ENCODE assay signal across 14 cellular contexts in genomic region chr1:149986486-149987296, GRCh38. TPM values are rescaled to one million over a fixed set of nuclear protein-coding genes. Genes with fewer than 3 reads are reported as not detected.
A peak's percentile ranks its signal among the peaks of the same experiment; 100 is the strongest.
DNase-seq lines count a peak whose midpoint lies in the region; ATAC-seq and TF ChIP-seq lines count a peak whose summit lies in the region.
"Had no signal": no experiment of that assay in that cellular context is flagged by ENCODE, and none has a peak within 500 bp of the region (broad histone marks: within the 10 kb centered on the region; RNA-seq: fewer than 3 reads in every experiment).

No MANE protein-coding gene starts in this region.

- H3K27ac ChIP-seq in PC-3 (ENCODE audit: low read length), result no peak overlapping the region
- peak overlapping the region; percentile 75 for H3K27ac ChIP-seq in osteoblast (ENCODE audit: low read depth, low read length)
- H3K27ac ChIP-seq: HL-60 had no signal

- peaks cover 70% of the 10 kb centered on the region for H3K79me2 ChIP-seq in PC-3 (ENCODE audit: low read length)
- peaks cover 85% of the 10 kb centered on the region for H3K79me2 ChIP-seq in osteoblast (ENCODE audit: insufficient read depth, low read length)

- H3K27me3 ChIP-seq in PC-3 (ENCODE audit: low read length) (no peaks in the 10 kb centered on the region), osteoblast (ENCODE audit: insufficient read depth, low read length) (no peaks in the 10 kb centered on the region)

- no peaks in the 10 kb centered on the region for H4K20me1 ChIP-seq in PC-3 (ENCODE audit: low read length)
- H4K20me1 ChIP-seq in osteoblast (ENCODE audit: insufficient read depth, low read length), result peaks cover 33% of the 10 kb centered on the region

- H3F3A ChIP-seq in PC-3 (ENCODE audit: low read length, unreplicated experiment), result peaks cover 4% of the 10 kb centered on the region

- H3K4me2 ChIP-seq in PC-3 (ENCODE audit: low read length), result no peak overlapping the region
- peak overlapping the region; percentile 82 for H3K4me2 ChIP-seq in osteoblast (ENCODE audit: insufficient read depth, low read length)

- no peak overlapping the region for H3K9ac ChIP-seq in PC-3 (ENCODE audit: low read length)

- TF ChIP-seq CTCF in PC-3 (conservative IDR thresholded peaks at IDR 0.05; ENCODE audit: low read depth, low read length), result no peak
- TF ChIP-seq CTCF in osteoblast (IDR thresholded peaks at IDR 0.05; ENCODE audit: extremely low read depth, low read depth, low read length), result no peak

- BruUV-seq in PC-3 (replicated peaks; lab: Mats Ljungman, UMichigan), result no TSS peak

- no peaks in the 10 kb centered on the region for H3K9me2 ChIP-seq in PC-3 (replicated peaks; ENCODE audit: low read length)

- DNase-seq in AG08396 (ENCODE audit: low spot score) (peak; percentile 71), PC-3 (peak; percentile 31), fibroblast of gingiva (ENCODE audit: low read depth) (peak; percentile 58), osteoblast (ENCODE audit: insufficient read length, low spot score, missing footprints) (peak; percentile 81), NCI-H2081 (lab: John Stamatoyannopoulos, UW) (no peak)
- DNase-seq in stimulated activated CD4-positive, alpha-beta T cell treated with anti-CD3 and anti-CD28 coated beads, Interleukin-4, amount 100 ng/mL, for 4 hours, result no peak
- DNase-seq: activated CD4-positive, alpha-beta T cell treated with anti-CD3 and anti-CD28 coated beads, Interleukin-2, amount 10 ng/mL, durations not matched to agents 7 days and 5 days; activated naive CD4-positive, alpha-beta T cell treated with anti-CD3 and anti-CD28 coated beads, Interleukin-2, amount 10 ng/mL, durations not matched to agents 7 days and 5 days; CD8-positive, alpha-beta memory T cell; NCI-H1930; RPMI8226 had no signal

- H2AFZ ChIP-seq in PC-3 (ENCODE audit: low read length), result no peak overlapping the region
- peak overlapping the region; percentile 35 for H2AFZ ChIP-seq in osteoblast (ENCODE audit: low read length)

- ATAC-seq in PC-3 (peak; percentile 33; the same call in 1 of the 2 replicates), GM21381 (IDR thresholded peaks at IDR 0.05; ENCODE audit: unreplicated experiment) (no peak), HG03159 (IDR thresholded peaks at IDR 0.05; ENCODE audit: unreplicated experiment) (no peak)

- peaks cover 11% of the 10 kb centered on the region for H3K4me1 ChIP-seq in PC-3 (ENCODE audit: insufficient read depth, low read length)
- H3K4me1 ChIP-seq in osteoblast (ENCODE audit: insufficient read depth, low read length), result peaks cover 31% of the 10 kb centered on the region

- H3K4me3 ChIP-seq in PC-3 (ENCODE audit: low read length), result no peak overlapping the region
- H3K4me3 ChIP-seq in osteoblast (ENCODE audit: insufficient read depth, low read length), result peak overlapping the region; percentile 44

- CTCF ChIA-PET in PC-3 (lab: Charles Lee), result interaction anchor here (0.6 kb wide), 1 partner anchor 45 kb away, joined by 3 read pairs; no protein-coding TSS in a partner anchor

- H3K9me3 ChIP-seq in PC-3 (ENCODE audit: low read length), result no peaks in the 10 kb centered on the region
- no peaks in the 10 kb centered on the region for H3K9me3 ChIP-seq in osteoblast (ENCODE audit: low read depth, low read length)

- POLR2A ChIA-PET in PC-3 (lab: Charles Lee; ENCODE audit: unreplicated experiment), result no interaction called here

- intact Hi-C loops in PC-3 (cut with micrococcal nuclease), result no loop called here

- H3K36me3 ChIP-seq in PC-3 (ENCODE audit: low read depth, low read length) (no peaks in the 10 kb centered on the region), osteoblast (ENCODE audit: insufficient read depth, low read length) (no peaks in the 10 kb centered on the region)

RNA-seq across cellular contexts. Expression of gene OTUD7B, which starts 23.8 kb away (rescaled TPM):
- total RNA-seq in PC-3 (2014; rRNA removed) (11.5 and 14.6 TPM in 2 replicates), osteoblast (18.3 and 18.5 TPM in 2 replicates)

RNA-seq across cellular contexts. Expression of gene MTMR11, which starts 50.0 kb away (rescaled TPM):
- total RNA-seq in PC-3 (2014; rRNA removed), result 5.1 and 7.0 TPM in 2 replicates
- 7.2 and 13.3 TPM in 2 replicates for total RNA-seq in osteoblast

RNA-seq across cellular contexts. Expression of gene SF3B4, which starts 59.1 kb away (rescaled TPM):
- total RNA-seq in PC-3 (2014; rRNA removed) (23.5 and 28.1 TPM in 2 replicates), osteoblast (12.4 and 13.4 TPM in 2 replicates)

Comparison
In these comparisons a context has a peak if more than half of its experiments do, and no peak if none do; other contexts are left out.
1. DNase-seq: peak in AG08396 (single experiment), PC-3 (single experiment), fibroblast of gingiva (single experiment) and osteoblast (single experiment); none in stimulated activated CD4-positive, alpha-beta T cell treated with anti-CD3 and anti-CD28 coated beads, Interleukin-4, amount 100 ng/mL, for 4 hours (0 of 2) and NCI-H2081 (0 of 2).